19 cellular contexts compared by ENCODE assay signal in the genomic region with DNA sequence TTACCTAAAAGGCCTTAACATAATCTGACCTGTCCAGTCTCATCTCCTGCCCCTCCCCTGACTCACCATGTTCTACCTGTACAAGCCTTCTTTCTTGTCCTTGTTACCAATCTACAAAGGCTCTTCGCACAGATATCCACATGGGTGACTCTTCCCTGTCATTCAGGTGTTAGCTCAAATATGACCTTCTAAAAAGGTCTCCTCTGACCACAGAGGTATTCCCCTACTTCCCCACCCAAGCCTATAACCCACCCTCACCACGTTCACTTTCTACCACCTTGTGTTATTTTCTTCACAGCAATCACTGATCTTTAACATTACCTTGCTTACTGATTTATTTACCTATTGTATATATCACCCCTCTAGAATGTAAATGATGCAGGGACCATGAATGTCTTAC.
"Had no signal": no experiment of that assay in that cellular context is flagged by ENCODE, and none has a peak within 500 bp of the region (broad histone marks: within the 10 kb centered on the region; RNA-seq: fewer than 3 reads in every experiment).

No MANE protein-coding gene starts in this region.

- ATAC-seq: foreskin keratinocyte, gastroesophageal sphincter, heart left ventricle, left colon, left lobe of liver had no signal

- H3K27ac Mint-ChIP-seq: immature natural killer cell, memory B cell had no signal

- H3K4me3 Mint-ChIP-seq: immature natural killer cell, memory B cell had no signal

- DNase-seq: dermis blood vessel endothelial cell; dorsolateral prefrontal cortex; effector CD4-positive, alpha-beta T cell; effector memory CD4-positive, alpha-beta T cell; foreskin keratinocyte; heart left ventricle; hypothalamus; immature natural killer cell; islet precursor cell; kidney; kidney glomerular epithelial cell; left colon; left ventricle myocardium inferior; mammary epithelial cell; mesendoderm; midbrain had no signal

- H3K27me3 Mint-ChIP-seq: memory B cell had no signal

- H3K4me1 Mint-ChIP-seq: immature natural killer cell had no signal

- H3K9me3 Mint-ChIP-seq: immature natural killer cell, memory B cell had no signal
